In genomic region chr2:168796090-168796577, GRCh38 we compare ENCODE assay signal across 8 cellular contexts. TPM values are rescaled to one million over a fixed set of nuclear protein-coding genes. Genes with fewer than 3 reads are reported as not detected.
"Had no signal": no experiment of that assay in that cellular context is flagged by ENCODE, and none has a peak within 500 bp of the region (broad histone marks: within the 10 kb centered on the region; RNA-seq: fewer than 3 reads in every experiment).

No MANE protein-coding gene starts in this region.

- H3K4me3 ChIP-seq: prostate gland, thyroid gland had no signal

- H3K27ac ChIP-seq: prostate gland had no signal

- H3K27me3 ChIP-seq: thyroid gland had no signal

- DNase-seq: activated B cell treated with CpG ODN at 0.5 μM for 24 hours; activated CD4-positive, alpha-beta T cell treated with anti-CD3 and anti-CD28 coated beads, Interleukin-2, amount 10 ng/mL, durations not matched to agents 24 days and 14 days; activated naive CD4-positive, alpha-beta T cell treated with Interleukin-2 at 50 U/mL for 16 hours; stimulated activated CD4-positive, alpha-beta T cell treated with anti-CD3 and anti-CD28 coated beads, Interleukin-15, amount 100 ng/mL, for 24 hours; stimulated activated CD4-positive, alpha-beta T cell treated with anti-CD3 and anti-CD28 coated beads, Interleukin-4, amount 100 ng/mL, for 4 hours; thyroid gland had no signal

- H3K9me3 ChIP-seq: prostate gland, thyroid gland had no signal

- H3K36me3 ChIP-seq: prostate gland, thyroid gland had no signal

- H3K4me1 ChIP-seq: prostate gland had no signal

RNA-seq across cellular contexts. Expression of gene NOSTRIN, which starts 6.3 kb away (rescaled TPM):
- total RNA-seq: activated B cell treated with CpG ODN at 0.5 μM for 24 hours; activated CD4-positive, alpha-beta T cell treated with anti-CD3 and anti-CD28 coated beads, Interleukin-2, amount 10 ng/mL, durations not matched to agents 24 days and 14 days; activated T-helper 1 cell treated with anti-CD3 and anti-CD28 coated beads, Interleukin-12 subunit alpha, Interleukin-12 subunit beta, Interleukin-2, Interleukin-4 antibody, amounts not matched to agents 30 ng/mL and 10 ng/mL and 1 ng/mL, durations not matched to agents 14 hours and 24 hours and 36 hours had no signal
